In the genomic region with DNA sequence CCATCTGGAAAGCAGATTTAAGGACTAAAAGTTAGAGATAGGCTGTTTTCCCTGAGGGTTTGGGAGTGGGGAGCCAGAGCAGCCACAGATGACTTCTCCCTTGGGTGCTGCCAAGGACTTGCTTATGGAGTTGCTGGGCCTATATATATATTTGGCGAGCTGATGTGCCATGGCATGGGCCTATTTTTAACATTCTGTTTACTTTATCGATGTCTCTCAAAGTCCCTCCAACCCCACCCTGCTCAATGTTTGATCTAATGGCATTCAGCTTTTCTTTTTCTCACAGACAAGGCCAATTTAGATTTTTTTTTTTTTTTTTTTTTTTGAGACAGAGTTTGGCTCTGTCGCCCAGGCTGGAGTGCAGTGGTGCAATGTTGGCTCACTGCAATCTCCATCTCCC, we compare ENCODE assay signal across 33 cellular contexts. TPM values are rescaled to one million over a fixed set of nuclear protein-coding genes. Genes with fewer than 3 reads are reported as not detected.
"Had no signal": no experiment of that assay in that cellular context is flagged by ENCODE, and none has a peak within 500 bp of the region (broad histone marks: within the 10 kb centered on the region; RNA-seq: fewer than 3 reads in every experiment).

No MANE protein-coding gene starts in this region.

- FAIRE-seq: astrocyte, bronchial epithelial cell had no signal

- H3K27me3 ChIP-seq: adrenal gland, ascending aorta, brain microvascular endothelial cell, cardiac muscle cell had no signal

- DNase-seq: activated effector memory CD4-positive, alpha-beta T cell treated with anti-CD3 and anti-CD28 coated beads, Interleukin-2, amount 50 U/mL, for 16 hours; activated effector memory CD4-positive, alpha-beta T cell treated with Interleukin-2 at 50 U/mL for 16 hours; activated gamma-delta T cell; activated gamma-delta T cell treated with Interleukin-2 at 50 U/mL for 16 hours; activated naive CD4-positive, alpha-beta T cell; activated naive CD4-positive, alpha-beta T cell treated with anti-CD3 and anti-CD28 coated beads for 36 hours; activated naive CD4-positive, alpha-beta T cell treated with anti-CD3 and anti-CD28 coated beads, Interleukin-2, amount 10 ng/mL, durations not matched to agents 7 days and 5 days; activated naive CD4-positive, alpha-beta T cell treated with anti-CD3 and anti-CD28 coated beads, Interleukin-2, amount 50 U/mL, for 16 hours; activated naive CD4-positive, alpha-beta T cell treated with Interleukin-2 at 50 U/mL for 16 hours; activated naive CD8-positive, alpha-beta T cell treated with anti-CD3 and anti-CD28 coated beads for 36 hours; activated naive CD8-positive, alpha-beta T cell treated with anti-CD3 and anti-CD28 coated beads, Interleukin-2, amount 10 ng/mL, durations not matched to agents 7 days and 5 days; activated naive CD8-positive, alpha-beta T cell treated with anti-CD3 and anti-CD28 coated beads, Interleukin-2, amount 50 U/mL, for 24 hours; activated T-cell treated with anti-CD3 and anti-CD28 coated beads, Interleukin-2, amount 50 U/mL, for 1 hour; activated T-cell treated with anti-CD3 and anti-CD28 coated beads, Interleukin-2, amount 50 U/mL, for 24 hours; activated T-cell treated with anti-CD3 and anti-CD28 coated beads, Interleukin-2, amount 50 U/mL, for 4 hours; activated T-cell treated with anti-CD3 and anti-CD28 coated beads, Interleukin-2, amount 50 U/mL, for 48 hours; activated T-cell treated with anti-CD3 and anti-CD28 coated beads, Interleukin-2, amount 50 U/mL, for 72 hours; adrenal gland; amniotic stem cell; amygdala; anterior cingulate cortex; aorta; brain microvascular endothelial cell; caudate nucleus; central memory CD4-positive, alpha-beta T cell; cerebellar nuclear complex had no signal

- H3K27ac ChIP-seq: adrenal gland, ascending aorta, brain microvascular endothelial cell, breast epithelium, cardiac muscle cell had no signal

- H3K9me3 ChIP-seq: adrenal gland, ascending aorta, breast epithelium had no signal

- H3K36me3 ChIP-seq: adrenal gland, ascending aorta, brain microvascular endothelial cell, breast epithelium, cardiac muscle cell had no signal

- H3K4me3 ChIP-seq: adrenal gland, ascending aorta, breast epithelium, cardiac muscle cell had no signal

- ATAC-seq: activated naive CD4-positive, alpha-beta T cell treated with anti-CD3 and anti-CD28 coated beads, Interleukin-2, amount 50 U/mL, for 72 hours; activated naive CD8-positive, alpha-beta T cell treated with anti-CD3 and anti-CD28 coated beads, Interleukin-2, amount 50 U/mL, for 24 hours; activated T-cell treated with anti-CD3 and anti-CD28 coated beads, Interleukin-2, amount 50 U/mL, for 4 hours; activated T-cell treated with anti-CD3 and anti-CD28 coated beads, Interleukin-2, amount 50 U/mL, for 72 hours; activated T-helper 17 cell treated with anti-CD3 and anti-CD28 coated beads, Interleukin-2, amount 50 U/mL, for 72 hours had no signal

- H3K4me1 ChIP-seq: adrenal gland, ascending aorta had no signal

RNA-seq across cellular contexts. Expression of gene MCTS1, which starts 37.1 kb away (rescaled TPM):
- total RNA-seq: ascending aorta had no signal
